Comparison of ENCODE assay signal across 26 cellular contexts in the genomic region with DNA sequence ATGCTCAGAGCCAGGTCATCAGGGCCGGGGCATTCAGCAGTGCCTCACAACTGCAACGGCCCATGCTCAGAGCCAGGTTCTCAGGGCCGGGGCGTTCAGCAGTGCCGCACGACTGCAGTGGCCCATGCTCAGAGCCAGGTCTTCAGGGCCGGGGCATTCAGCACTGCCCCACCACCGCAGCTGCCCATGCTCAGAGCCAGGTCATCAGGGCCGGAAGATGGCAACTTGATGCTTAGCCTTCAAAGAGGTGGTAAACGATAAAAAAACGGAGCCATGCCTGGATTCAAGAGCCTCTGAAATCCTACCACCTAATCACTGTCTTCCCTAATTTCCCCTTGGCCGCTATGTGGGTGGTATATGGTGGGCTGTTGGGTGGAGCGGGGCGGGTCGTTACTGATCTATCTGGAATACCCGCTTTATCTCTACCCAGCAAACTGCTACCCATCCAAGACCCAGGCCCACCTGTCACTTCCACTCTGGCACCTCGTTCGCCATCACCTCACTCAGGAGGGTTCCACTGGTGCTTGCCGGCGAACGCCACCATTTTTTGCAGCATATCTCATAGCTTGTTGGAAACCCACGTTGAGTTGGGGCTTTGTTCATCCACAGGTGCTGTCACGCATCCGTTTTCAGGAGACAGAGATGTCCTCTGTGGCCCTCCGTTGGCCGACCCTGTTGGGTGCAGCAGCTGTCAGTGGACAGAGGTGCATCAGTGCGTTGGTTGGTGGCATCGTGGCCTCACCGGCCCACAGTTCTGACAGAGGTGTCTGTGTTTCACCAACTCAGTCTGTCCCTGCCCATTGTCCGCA.
DNase-seq lines count a peak whose midpoint lies in the region; FAIRE-seq lines count a peak whose summit lies in the region.
"Had no signal": no experiment of that assay in that cellular context is flagged by ENCODE, and none has a peak within 500 bp of the region (broad histone marks: within the 10 kb centered on the region; RNA-seq: fewer than 3 reads in every experiment).

No MANE protein-coding gene starts in this region.

- peak; percentile 37 for DNase-seq in activated CD4-positive, alpha-beta T cell treated with anti-CD3 and anti-CD28 coated beads, Interleukin-2, amount 10 ng/mL, durations not matched to agents 24 days and 14 days
- no peak for DNase-seq in activated CD4-positive, alpha-beta T cell treated with anti-CD3 and anti-CD28 coated beads, Interleukin-2, amount 10 ng/mL, durations not matched to agents 7 days and 5 days
- DNase-seq in AG20443 (ENCODE audit: low spot score) (peak; percentile 7), islet precursor cell (peak; percentile 41), posterior vena cava (ENCODE audit: low spot score) (peak; percentile 47), T-helper 2 cell (no peak), frontal cortex (ENCODE audit: low spot score in 2 of 2) (no peak)
- DNase-seq in stimulated activated CD4-positive, alpha-beta T cell treated with anti-CD3 and anti-CD28 coated beads, Interleukin-1b, Interleukin-23, amount 100 ng/mL, for 48 hours = no peak
- DNase-seq: anterior cingulate cortex; CD4-positive, CD25-positive, alpha-beta regulatory T cell; cortex of kidney; gastrocnemius medialis; immature natural killer cell; MV-4-11; naive thymus-derived CD4-positive, alpha-beta T cell; NCI-H1436 treated with DMSO at 0.1 percent for 48 hours; NCI-H748 treated with DMSO at 0.1 percent for 48 hours; ovary; retina; stimulated activated CD4-positive, alpha-beta T cell treated with anti-CD3 and anti-CD28 coated beads, Interleukin-2, amount 100 ng/mL, for 48 hours had no signal

- no peak for FAIRE-seq in frontal cortex (lab: Jason Lieb, UNC)
- FAIRE-seq: bronchial epithelial cell, endometrium, GM12878 had no signal

- no peaks in the 10 kb centered on the region for H3K27me3 Mint-ChIP-seq in activated CD4-positive, alpha-beta T cell treated with anti-CD3 and anti-CD28 coated beads, Interleukin-2, amount 10 ng/mL, durations not matched to agents 24 days and 14 days
- H3K27me3 Mint-ChIP-seq in activated CD4-positive, alpha-beta T cell treated with anti-CD3 and anti-CD28 coated beads, Interleukin-2, amount 10 ng/mL, durations not matched to agents 7 days and 5 days = no peaks in the 10 kb centered on the region
- H3K27me3 Mint-ChIP-seq: activated naive CD4-positive, alpha-beta T cell treated with anti-CD3 and anti-CD28 coated beads, Interleukin-2, amount 50 U/mL, for 24 hours; CD4-positive, CD25-positive, alpha-beta regulatory T cell; naive thymus-derived CD4-positive, alpha-beta T cell had no signal

- CTCF ChIA-PET in activated CD4-positive, alpha-beta T cell treated with anti-CD3 and anti-CD28 coated beads, Interleukin-2, amount 10 ng/mL, durations not matched to agents 7 days and 5 days (lab: Charles Lee) = no interaction called here

- no peak overlapping the region for H3K4me3 Mint-ChIP-seq in activated CD4-positive, alpha-beta T cell treated with anti-CD3 and anti-CD28 coated beads, Interleukin-2, amount 10 ng/mL, durations not matched to agents 24 days and 14 days
- H3K4me3 Mint-ChIP-seq in activated CD4-positive, alpha-beta T cell treated with anti-CD3 and anti-CD28 coated beads, Interleukin-2, amount 10 ng/mL, durations not matched to agents 7 days and 5 days = no peak overlapping the region
- H3K4me3 Mint-ChIP-seq: activated naive CD4-positive, alpha-beta T cell treated with anti-CD3 and anti-CD28 coated beads, Interleukin-2, amount 50 U/mL, for 24 hours; activated T-helper 1 cell treated with anti-CD3 and anti-CD28 coated beads, Interleukin-12 subunit alpha, Interleukin-12 subunit beta, Interleukin-2, Interleukin-4 antibody, amounts not matched to agents 30 ng/mL and 10 ng/mL and 1 ng/mL, durations not matched to agents 14 hours and 24 hours and 36 hours; CD4-positive, CD25-positive, alpha-beta regulatory T cell; immature natural killer cell; mesothelial cell of epicardium; naive thymus-derived CD4-positive, alpha-beta T cell had no signal

- intact Hi-C loops in activated CD4-positive, alpha-beta T cell treated with anti-CD3 and anti-CD28 coated beads, Interleukin-2, amount 10 ng/mL, durations not matched to agents 24 days and 14 days (cut with micrococcal nuclease) = no loop called here
- intact Hi-C loops in posterior vena cava (cut with DNase I) = no loop called here

- no peaks in the 10 kb centered on the region for H3K36me3 Mint-ChIP-seq in activated CD4-positive, alpha-beta T cell treated with anti-CD3 and anti-CD28 coated beads, Interleukin-2, amount 10 ng/mL, durations not matched to agents 24 days and 14 days (ENCODE audit: low read depth)
- peaks cover 2% of the 10 kb centered on the region for H3K36me3 Mint-ChIP-seq in activated CD4-positive, alpha-beta T cell treated with anti-CD3 and anti-CD28 coated beads, Interleukin-2, amount 10 ng/mL, durations not matched to agents 7 days and 5 days (ENCODE audit: low read depth)

- H3K4me1 Mint-ChIP-seq in activated CD4-positive, alpha-beta T cell treated with anti-CD3 and anti-CD28 coated beads, Interleukin-2, amount 10 ng/mL, durations not matched to agents 24 days and 14 days = no peaks in the 10 kb centered on the region
- H3K4me1 Mint-ChIP-seq in activated CD4-positive, alpha-beta T cell treated with anti-CD3 and anti-CD28 coated beads, Interleukin-2, amount 10 ng/mL, durations not matched to agents 7 days and 5 days = no peaks in the 10 kb centered on the region
- H3K4me1 Mint-ChIP-seq: activated naive CD4-positive, alpha-beta T cell treated with anti-CD3 and anti-CD28 coated beads, Interleukin-2, amount 50 U/mL, for 24 hours; CD4-positive, CD25-positive, alpha-beta regulatory T cell; immature natural killer cell; mesothelial cell of epicardium; naive thymus-derived CD4-positive, alpha-beta T cell had no signal

- H3K27ac Mint-ChIP-seq in activated CD4-positive, alpha-beta T cell treated with anti-CD3 and anti-CD28 coated beads, Interleukin-2, amount 10 ng/mL, durations not matched to agents 24 days and 14 days = no peak overlapping the region
- no peak overlapping the region for H3K27ac Mint-ChIP-seq in activated CD4-positive, alpha-beta T cell treated with anti-CD3 and anti-CD28 coated beads, Interleukin-2, amount 10 ng/mL, durations not matched to agents 7 days and 5 days
- H3K27ac Mint-ChIP-seq: activated naive CD4-positive, alpha-beta T cell treated with anti-CD3 and anti-CD28 coated beads, Interleukin-2, amount 50 U/mL, for 24 hours; activated T-helper 1 cell treated with anti-CD3 and anti-CD28 coated beads, Interleukin-12 subunit alpha, Interleukin-12 subunit beta, Interleukin-2, Interleukin-4 antibody, amounts not matched to agents 30 ng/mL and 10 ng/mL and 1 ng/mL, durations not matched to agents 14 hours and 24 hours and 36 hours; CD4-positive, CD25-positive, alpha-beta regulatory T cell; immature natural killer cell; mesothelial cell of epicardium; naive thymus-derived CD4-positive, alpha-beta T cell had no signal

- H3K9me3 Mint-ChIP-seq in activated CD4-positive, alpha-beta T cell treated with anti-CD3 and anti-CD28 coated beads, Interleukin-2, amount 10 ng/mL, durations not matched to agents 24 days and 14 days = peaks cover 13% of the 10 kb centered on the region
- H3K9me3 Mint-ChIP-seq in activated CD4-positive, alpha-beta T cell treated with anti-CD3 and anti-CD28 coated beads, Interleukin-2, amount 10 ng/mL, durations not matched to agents 7 days and 5 days = peaks cover 23% of the 10 kb centered on the region

- POLR2A ChIA-PET in activated CD4-positive, alpha-beta T cell treated with anti-CD3 and anti-CD28 coated beads, Interleukin-2, amount 10 ng/mL, durations not matched to agents 7 days and 5 days (lab: Charles Lee) = no interaction called here

Comparison
In these comparisons a context has a peak if more than half of its experiments do, and no peak if none do; other contexts are left out.
1. DNase-seq: peak in activated CD4-positive, alpha-beta T cell treated with anti-CD3 and anti-CD28 coated beads, Interleukin-2, amount 10 ng/mL, durations not matched to agents 24 days and 14 days (single experiment), AG20443 (single experiment), islet precursor cell (single experiment) and posterior vena cava (single experiment); none in activated CD4-positive, alpha-beta T cell treated with anti-CD3 and anti-CD28 coated beads, Interleukin-2, amount 10 ng/mL, durations not matched to agents 7 days and 5 days (single experiment), T-helper 2 cell (0 of 5), frontal cortex (0 of 2) and stimulated activated CD4-positive, alpha-beta T cell treated with anti-CD3 and anti-CD28 coated beads, Interleukin-1b, Interleukin-23, amount 100 ng/mL, for 48 hours (single experiment).